In the genomic region with DNA sequence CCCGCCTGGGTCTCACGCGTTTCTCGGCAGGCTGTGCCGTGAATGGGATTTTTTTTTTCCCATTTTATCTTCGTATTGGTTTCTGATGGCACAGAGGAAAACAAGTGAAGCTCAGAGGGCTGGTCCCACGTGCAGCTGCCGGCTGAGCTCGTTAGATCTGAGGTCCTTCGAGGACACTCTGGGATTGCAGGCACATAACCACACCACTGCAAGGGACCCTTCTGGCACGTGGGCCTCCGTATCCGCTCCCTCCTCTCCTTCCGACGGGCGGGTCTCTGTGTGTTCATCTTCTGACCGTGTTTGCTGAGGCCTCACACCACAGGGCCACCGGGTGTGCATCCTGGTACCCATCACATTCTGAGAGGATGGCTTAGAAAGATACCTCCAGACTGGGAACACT, we compare ENCODE assay signal across 40 cellular contexts. TPM values are rescaled to one million over a fixed set of nuclear protein-coding genes. Genes with fewer than 3 reads are reported as not detected.
"Had no signal": no experiment of that assay in that cellular context is flagged by ENCODE, and none has a peak within 500 bp of the region (broad histone marks: within the 10 kb centered on the region; RNA-seq: fewer than 3 reads in every experiment).

No MANE protein-coding gene starts in this region.

- DNase-seq: activated B cell treated with CpG ODN at 0.5 μM for 24 hours; activated CD4-positive, alpha-beta memory T cell treated with anti-CD3 and anti-CD28 coated beads for 36 hours; activated CD4-positive, alpha-beta T cell treated with anti-CD3 and anti-CD28 coated beads for 4 hours; activated CD4-positive, alpha-beta T cell treated with anti-CD3 and anti-CD28 coated beads, Interleukin-2, amount 50 U/mL, for 1 hour; activated CD4-positive, CD25-positive, alpha-beta regulatory T cell treated with anti-CD3 and anti-CD28 coated beads, Interleukin-2, amount 50 U/mL, for 72 hours; activated CD8-positive, alpha-beta memory T cell treated with anti-CD3 and anti-CD28 coated beads, Interleukin-2, amount 50 U/mL, for 4 hours; activated gamma-delta T cell treated with Interleukin-2 at 50 U/mL for 16 hours; activated naive CD4-positive, alpha-beta T cell treated with anti-CD3 and anti-CD28 coated beads, Interleukin-2, amount 50 U/mL, for 16 hours; activated naive CD8-positive, alpha-beta T cell treated with anti-CD3 and anti-CD28 coated beads, Interleukin-2, amount 10 ng/mL, durations not matched to agents 7 days and 5 days; activated T-cell treated with anti-CD3 and anti-CD28 coated beads for 4 hours; activated T-cell treated with anti-CD3 and anti-CD28 coated beads, Interleukin-2, amount 50 U/mL, for 4 hours; adrenal gland; body of pancreas; caudate nucleus; cerebellar nuclear complex; NCI-H1092 treated with DMSO at 0.1 percent for 48 hours; NCI-H1417; NCI-H146; NCI-H187; NCI-H2029 treated with DMSO at 0.1 percent for 48 hours; NCI-H2107; NCI-H2171; NCI-H2227 treated with DMSO at 0.1 percent for 48 hours; NCI-H446; NCI-H510A treated with DMSO at 0.1 percent for 48 hours; NCI-H526 treated with DMSO at 0.1 percent for 48 hours; NCI-H774; PC-3; Peyer's patch; RPMI8226; SIG-M5; SW 1271; T-helper 1 cell; T-helper 2 cell; T-helper 9 cell had no signal

- H3K4me3 ChIP-seq: adrenal gland, body of pancreas, K562, Peyer's patch had no signal

- H3K4me3 Mint-ChIP-seq: activated B cell treated with CpG ODN at 0.5 μM for 24 hours; activated CD4-positive, alpha-beta memory T cell treated with anti-CD3 and anti-CD28 coated beads for 36 hours; activated naive CD8-positive, alpha-beta T cell treated with anti-CD3 and anti-CD28 coated beads, Interleukin-2, amount 10 ng/mL, durations not matched to agents 7 days and 5 days; activated T-cell treated with anti-CD3 and anti-CD28 coated beads, Interleukin-2, amount 50 U/mL, for 4 hours; activated T-helper 1 cell treated with anti-CD3 and anti-CD28 coated beads, Interleukin-12 subunit alpha, Interleukin-12 subunit beta, Interleukin-2, Interleukin-4 antibody, amounts not matched to agents 30 ng/mL and 10 ng/mL and 1 ng/mL, durations not matched to agents 14 hours and 24 hours and 36 hours had no signal

- FAIRE-seq: astrocyte, bronchial epithelial cell, K562 had no signal

- H3K27me3 Mint-ChIP-seq: activated B cell treated with CpG ODN at 0.5 μM for 24 hours; activated CD4-positive, alpha-beta memory T cell treated with anti-CD3 and anti-CD28 coated beads for 36 hours; activated naive CD8-positive, alpha-beta T cell treated with anti-CD3 and anti-CD28 coated beads, Interleukin-2, amount 10 ng/mL, durations not matched to agents 7 days and 5 days had no signal

- H3K27ac ChIP-seq: adrenal gland, body of pancreas, Peyer's patch, VCaP had no signal

- H3K9me3 Mint-ChIP-seq: activated B cell treated with CpG ODN at 0.5 μM for 24 hours; activated CD4-positive, alpha-beta memory T cell treated with anti-CD3 and anti-CD28 coated beads for 36 hours; activated naive CD8-positive, alpha-beta T cell treated with anti-CD3 and anti-CD28 coated beads, Interleukin-2, amount 10 ng/mL, durations not matched to agents 7 days and 5 days; activated T-cell treated with anti-CD3 and anti-CD28 coated beads, Interleukin-2, amount 50 U/mL, for 4 hours; activated T-helper 1 cell treated with anti-CD3 and anti-CD28 coated beads, Interleukin-12 subunit alpha, Interleukin-12 subunit beta, Interleukin-2, Interleukin-4 antibody, amounts not matched to agents 30 ng/mL and 10 ng/mL and 1 ng/mL, durations not matched to agents 14 hours and 24 hours and 36 hours had no signal

- H3K27ac Mint-ChIP-seq: activated B cell treated with CpG ODN at 0.5 μM for 24 hours; activated CD4-positive, alpha-beta memory T cell treated with anti-CD3 and anti-CD28 coated beads for 36 hours; activated naive CD8-positive, alpha-beta T cell treated with anti-CD3 and anti-CD28 coated beads, Interleukin-2, amount 10 ng/mL, durations not matched to agents 7 days and 5 days; activated T-helper 1 cell treated with anti-CD3 and anti-CD28 coated beads, Interleukin-12 subunit alpha, Interleukin-12 subunit beta, Interleukin-2, Interleukin-4 antibody, amounts not matched to agents 30 ng/mL and 10 ng/mL and 1 ng/mL, durations not matched to agents 14 hours and 24 hours and 36 hours had no signal

- H3K27me3 ChIP-seq: adrenal gland, body of pancreas, Peyer's patch had no signal

- H3K9me3 ChIP-seq: adrenal gland, body of pancreas, Peyer's patch had no signal

RNA-seq across cellular contexts. Expression of gene RNU6-9, which starts 17.2 kb away (rescaled TPM):
- polyA plus RNA-seq: adrenal gland, K562 had no signal

RNA-seq across cellular contexts. Expression of gene ELANE, which starts 24.0 kb away (rescaled TPM):
- polyA plus RNA-seq: K562 had no signal
